8 cellular contexts compared by ENCODE assay signal in the genomic region with DNA sequence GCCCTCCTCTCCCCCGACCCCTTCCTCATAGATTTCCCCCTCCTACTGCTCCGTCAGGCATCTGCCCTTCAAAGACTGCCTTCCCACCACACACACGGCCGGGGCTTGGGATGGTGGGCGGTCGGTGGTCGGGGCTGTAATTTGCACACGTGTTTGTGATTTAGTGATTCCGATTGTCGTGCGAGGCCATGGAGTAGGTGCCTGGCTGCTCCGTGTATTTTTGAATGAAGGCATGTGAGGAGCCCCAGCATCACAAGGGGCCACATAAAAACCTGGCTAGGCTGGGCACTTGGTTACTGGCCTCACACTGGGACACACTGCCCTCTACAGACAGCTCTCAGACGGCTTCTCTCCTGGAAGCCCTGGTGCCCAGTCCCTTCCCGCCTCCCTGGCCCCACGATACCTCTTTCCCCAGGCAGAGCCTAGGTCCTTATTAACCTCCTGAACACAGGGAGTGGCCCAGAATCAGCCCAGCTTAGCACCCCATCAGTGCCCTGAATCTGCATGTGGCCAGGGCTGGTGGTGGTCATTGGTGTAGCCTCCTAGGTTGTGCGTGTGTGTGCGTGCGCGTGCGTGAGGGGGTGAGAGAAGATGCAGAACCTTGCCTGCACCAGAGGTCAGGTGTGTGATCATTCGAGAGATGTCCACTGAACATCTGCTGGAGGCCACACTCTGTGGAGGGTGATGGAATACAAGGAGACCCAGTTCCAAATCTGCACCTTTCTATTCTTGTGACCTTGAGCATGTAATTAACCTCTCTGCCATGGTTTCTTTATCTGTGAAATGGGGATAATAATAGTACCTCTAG. TPM values are rescaled to one million over a fixed set of nuclear protein-coding genes. Genes with fewer than 3 reads are reported as not detected.
DNase-seq lines count a peak whose midpoint lies in the region; ATAC-seq and TF ChIP-seq lines count a peak whose summit lies in the region.

No MANE protein-coding gene starts in this region.

- H3K27ac Mint-ChIP-seq in naive thymus-derived CD8-positive, alpha-beta T cell = peak overlapping the region; percentile 90 to 99 (median 95)

- no peaks in the 10 kb centered on the region for H3K27me3 Mint-ChIP-seq in naive thymus-derived CD8-positive, alpha-beta T cell

- H3K9me2 ChIP-seq in PC-9 (ENCODE audit: insufficient read depth) = no peaks in the 10 kb centered on the region

- H3K4me3 ChIP-seq in PC-9 (peak overlapping the region; percentile 96), fibroblast of villous mesenchyme (ENCODE audit: low read depth, low read length) (peak overlapping the region; percentile 75), thymus (ENCODE audit: low read length) (peak overlapping the region; percentile 93)

- no TSS peak for BruUV-seq in PC-9 (replicated peaks; lab: Mats Ljungman, UMichigan)

- no peak for ATAC-seq in naive thymus-derived CD8-positive, alpha-beta T cell
- ATAC-seq in HG03159 (IDR thresholded peaks at IDR 0.05; ENCODE audit: unreplicated experiment) = no peak

- TF ChIP-seq CTCF in PC-9 (conservative IDR thresholded peaks at IDR 0.05) (peak; percentile 72), fibroblast of villous mesenchyme (IDR thresholded peaks at IDR 0.05; ENCODE audit: insufficient read depth, low read depth, low read length) (peak; percentile 83)

- intact Hi-C loops in PC-9 (cut with micrococcal nuclease; ENCODE audit: unreplicated experiment) = loop anchor here (5.0 to 10.0 kb wide), 3 partner anchors 40 to 203 kb away; no protein-coding TSS in a partner anchor

- WGBS in thymus = 30% methylated on average over 21 of the region's 21 CpGs

- peak; percentile 69 for DNase-seq in DMS114 treated with DMSO at 0.1 percent for 48 hours (lab: John Stamatoyannopoulos, UW; ENCODE audit: unreplicated experiment)
- DNase-seq in KG1 (lab: John Stamatoyannopoulos, UW) = peak; percentile 35
- peak; percentile 64 to 75 for DNase-seq in PC-9
- DNase-seq in activated effector memory CD4-positive, alpha-beta T cell treated with anti-CD3 and anti-CD28 coated beads, Interleukin-2, amount 50 U/mL, for 16 hours = peak; percentile 84
- DNase-seq in fibroblast of villous mesenchyme (ENCODE audit: low read depth) = peak; percentile 84
- peak; percentile 22 to 73 (median 44) for DNase-seq in naive thymus-derived CD8-positive, alpha-beta T cell

- CTCF ChIA-PET in PC-9 (lab: Charles Lee) = interaction anchor here (0.6 to 3.7 kb wide), 4 partner anchors 55 to 274 kb away, joined by 3 to 25 read pairs (median 4); no protein-coding TSS in a partner anchor

- peaks cover 7% of the 10 kb centered on the region; the same call in 1 of the 2 replicates for H3F3A ChIP-seq in PC-9 (ENCODE audit: insufficient read depth, low read depth)

- H3K27ac ChIP-seq in PC-9 (no peak overlapping the region), thymus (ENCODE audit: low read depth) (peak overlapping the region; percentile 37)

- H3K4me1 ChIP-seq in PC-9 (replicated peaks; ENCODE audit: insufficient read depth) = peaks cover 23% of the 10 kb centered on the region
- peaks cover 25% of the 10 kb centered on the region for H3K4me1 ChIP-seq in thymus (ENCODE audit: control insufficient read depth, insufficient read depth, low read length)

- H3K4me1 Mint-ChIP-seq in naive thymus-derived CD8-positive, alpha-beta T cell = peaks cover 26 to 51% (median 46%) of the 10 kb centered on the region in 4 donors

- no peaks in the 10 kb centered on the region for H3K27me3 ChIP-seq in PC-9 (ENCODE audit: insufficient read depth, low read depth)
- no peaks in the 10 kb centered on the region for H3K27me3 ChIP-seq in thymus (ENCODE audit: control insufficient read depth, insufficient read depth)

- H3K36me3 Mint-ChIP-seq in naive thymus-derived CD8-positive, alpha-beta T cell = peaks cover 0 to 10% (median 3%) of the 10 kb centered on the region in 3 donors

- H3K4me3 Mint-ChIP-seq in naive thymus-derived CD8-positive, alpha-beta T cell = peak overlapping the region; percentile 90 to 98 (median 95)

- H3K9me3 ChIP-seq in PC-9 (ENCODE audit: insufficient read depth, low read depth) (no peaks in the 10 kb centered on the region), thymus (ENCODE audit: control insufficient read depth) (no peaks in the 10 kb centered on the region)

- no peaks in the 10 kb centered on the region for H4K20me1 ChIP-seq in PC-9 (ENCODE audit: insufficient read depth)

- POLR2A ChIA-PET in PC-9 (lab: Charles Lee; ENCODE audit: unreplicated experiment) = interaction anchor here (0.7 to 1.7 kb wide), 3 partner anchors 100 to 293 kb away, joined by 4 to 6 read pairs (median 5); no protein-coding TSS in a partner anchor
- POLR2A ChIA-PET in naive thymus-derived CD8-positive, alpha-beta T cell (lab: Charles Lee) = interaction anchor here (1.2 to 7.7 kb wide), 10 partner anchors 17 to 313 kb away, joined by 3 to 148 read pairs (median 44); a partner anchor contains a TSS

- H3K9me3 Mint-ChIP-seq in naive thymus-derived CD8-positive, alpha-beta T cell = no peaks in the 10 kb centered on the region

- peak overlapping the region; percentile 99 for H3K4me2 ChIP-seq in PC-9

- peak overlapping the region; percentile 90 for H2AFZ ChIP-seq in PC-9

- H3K36me3 ChIP-seq in PC-9 (ENCODE audit: low read depth) (no peaks in the 10 kb centered on the region), thymus (ENCODE audit: control insufficient read depth, insufficient read depth) (peaks cover 31% of the 10 kb centered on the region)

- no peaks in the 10 kb centered on the region for H3K79me2 ChIP-seq in PC-9 (ENCODE audit: low read depth)

RNA-seq across cellular contexts. Expression of a gene that starts 1.3 kb away (rescaled TPM):
- total RNA-seq in PC-9 (2021) = 4.6 and 6.7 TPM in 2 replicates
- total RNA-seq in fibroblast of villous mesenchyme = 18.4 and 29.4 TPM in 2 replicates
- total RNA-seq in naive thymus-derived CD8-positive, alpha-beta T cell = 10 to 100 TPM; 15.8 to 16.5 TPM
- polyA plus RNA-seq in naive thymus-derived CD8-positive, alpha-beta T cell = 10 to 100 TPM; 13.5 to 24.0 (median 13.5) TPM
- polyA plus RNA-seq in thymus = 109 TPM

RNA-seq across cellular contexts. Expression of a gene that starts 11.8 kb away (rescaled TPM):
- total RNA-seq in PC-9 (2021) (not detected in 2 replicates), fibroblast of villous mesenchyme (not detected in 2 replicates)
- total RNA-seq in naive thymus-derived CD8-positive, alpha-beta T cell = not detected
- polyA plus RNA-seq in naive thymus-derived CD8-positive, alpha-beta T cell = not detected
- not detected for polyA plus RNA-seq in thymus

RNA-seq across cellular contexts. Expression of a gene that starts 16.1 kb away (rescaled TPM):
- total RNA-seq in PC-9 (2021) = not detected in 2 replicates
- total RNA-seq in fibroblast of villous mesenchyme = not detected in 2 replicates
- not detected for total RNA-seq in naive thymus-derived CD8-positive, alpha-beta T cell
- polyA plus RNA-seq in naive thymus-derived CD8-positive, alpha-beta T cell = not detected
- polyA plus RNA-seq in thymus = not detected

RNA-seq across cellular contexts. Expression of a gene that starts 18.9 kb away (rescaled TPM):
- not detected in 2 replicates for total RNA-seq in PC-9 (2021)
- not detected in 2 replicates for total RNA-seq in fibroblast of villous mesenchyme
- total RNA-seq in naive thymus-derived CD8-positive, alpha-beta T cell = not detected
- not detected for polyA plus RNA-seq in naive thymus-derived CD8-positive, alpha-beta T cell
- 5.2 TPM for polyA plus RNA-seq in thymus

RNA-seq across cellular contexts. Expression of a gene that starts 23.8 kb away (rescaled TPM):
- total RNA-seq in PC-9 (2021) (not detected in 2 replicates), fibroblast of villous mesenchyme (not detected in 2 replicates)
- total RNA-seq in naive thymus-derived CD8-positive, alpha-beta T cell = not detected
- not detected for polyA plus RNA-seq in naive thymus-derived CD8-positive, alpha-beta T cell
- 0.34 TPM for polyA plus RNA-seq in thymus
